In genomic region chr16:46404028-46404427, GRCh38 we compare ENCODE assay signal across 34 cellular contexts.
"Had no signal": no experiment of that assay in that cellular context is flagged by ENCODE, and none has a peak within 500 bp of the region (broad histone marks: within the 10 kb centered on the region; RNA-seq: fewer than 3 reads in every experiment).

No MANE protein-coding gene starts in this region.

- H3K27me3 ChIP-seq: adrenal gland, ascending aorta, body of pancreas, brain microvascular endothelial cell, breast epithelium, cardiac muscle cell had no signal

- H3K27ac ChIP-seq: adrenal gland, ascending aorta, body of pancreas, brain microvascular endothelial cell, breast epithelium, cardiac muscle cell had no signal

- H3K4me3 ChIP-seq: adrenal gland, ascending aorta, body of pancreas, breast epithelium, cardiac muscle cell had no signal

- H3K9me3 ChIP-seq: adrenal gland had no signal

- FAIRE-seq: astrocyte, bronchial epithelial cell had no signal

- ATAC-seq: activated naive CD4-positive, alpha-beta T cell treated with anti-CD3 and anti-CD28 coated beads, Interleukin-2, amount 50 U/mL, for 72 hours; activated naive CD8-positive, alpha-beta T cell treated with anti-CD3 and anti-CD28 coated beads, Interleukin-2, amount 50 U/mL, for 24 hours; activated T-cell treated with anti-CD3 and anti-CD28 coated beads, Interleukin-2, amount 50 U/mL, for 4 hours; activated T-cell treated with anti-CD3 and anti-CD28 coated beads, Interleukin-2, amount 50 U/mL, for 72 hours; activated T-helper 17 cell treated with anti-CD3 and anti-CD28 coated beads, Interleukin-2, amount 50 U/mL, for 72 hours; body of pancreas had no signal

- DNase-seq: activated effector memory CD4-positive, alpha-beta T cell treated with anti-CD3 and anti-CD28 coated beads, Interleukin-2, amount 50 U/mL, for 16 hours; activated effector memory CD4-positive, alpha-beta T cell treated with Interleukin-2 at 50 U/mL for 16 hours; activated gamma-delta T cell; activated gamma-delta T cell treated with Interleukin-2 at 50 U/mL for 16 hours; activated naive CD4-positive, alpha-beta T cell; activated naive CD4-positive, alpha-beta T cell treated with anti-CD3 and anti-CD28 coated beads for 36 hours; activated naive CD4-positive, alpha-beta T cell treated with anti-CD3 and anti-CD28 coated beads, Interleukin-2, amount 10 ng/mL, durations not matched to agents 7 days and 5 days; activated naive CD4-positive, alpha-beta T cell treated with anti-CD3 and anti-CD28 coated beads, Interleukin-2, amount 50 U/mL, for 16 hours; activated naive CD4-positive, alpha-beta T cell treated with Interleukin-2 at 50 U/mL for 16 hours; activated naive CD8-positive, alpha-beta T cell treated with anti-CD3 and anti-CD28 coated beads for 36 hours; activated naive CD8-positive, alpha-beta T cell treated with anti-CD3 and anti-CD28 coated beads, Interleukin-2, amount 10 ng/mL, durations not matched to agents 7 days and 5 days; activated naive CD8-positive, alpha-beta T cell treated with anti-CD3 and anti-CD28 coated beads, Interleukin-2, amount 50 U/mL, for 24 hours; activated T-cell treated with anti-CD3 and anti-CD28 coated beads, Interleukin-2, amount 50 U/mL, for 1 hour; activated T-cell treated with anti-CD3 and anti-CD28 coated beads, Interleukin-2, amount 50 U/mL, for 24 hours; activated T-cell treated with anti-CD3 and anti-CD28 coated beads, Interleukin-2, amount 50 U/mL, for 4 hours; activated T-cell treated with anti-CD3 and anti-CD28 coated beads, Interleukin-2, amount 50 U/mL, for 48 hours; activated T-cell treated with anti-CD3 and anti-CD28 coated beads, Interleukin-2, amount 50 U/mL, for 72 hours; adrenal gland; amniotic stem cell; amygdala; anterior cingulate cortex; aorta; body of pancreas; brain microvascular endothelial cell; caudate nucleus; central memory CD4-positive, alpha-beta T cell; cerebellar nuclear complex had no signal

- H3K4me1 ChIP-seq: adrenal gland, ascending aorta, body of pancreas, breast epithelium had no signal

- H3K36me3 ChIP-seq: adrenal gland, ascending aorta, brain microvascular endothelial cell, breast epithelium, cardiac muscle cell had no signal
